15 cellular contexts compared by ENCODE assay signal in genomic region chr12:49832836-49833421, GRCh38. TPM values are rescaled to one million over a fixed set of nuclear protein-coding genes. Genes with fewer than 3 reads are reported as not detected.
A peak's percentile ranks its signal among the peaks of the same experiment; 100 is the strongest.
DNase-seq lines count a peak whose midpoint lies in the region; ATAC-seq, FAIRE-seq and TF ChIP-seq lines count a peak whose summit lies in the region.
"Had no signal": no experiment of that assay in that cellular context is flagged by ENCODE, and none has a peak within 500 bp of the region (broad histone marks: within the 10 kb centered on the region; RNA-seq: fewer than 3 reads in every experiment).

No MANE protein-coding gene starts in this region.

- POLR2A ChIA-PET in A549 (lab: Yijun Ruan, JAX): interaction anchor here (2.0 kb wide), 1 partner anchor 92 kb away, joined by 7 read pairs; the partner anchor contains the start of gene TMBIM6

- peaks cover 15% of the 10 kb centered on the region; the same call in 2 of the 3 replicates for H3K4me1 ChIP-seq in A549
- no peaks in the 10 kb centered on the region for H3K4me1 ChIP-seq in BE2C

- H3K9me3 ChIP-seq in A549: no peaks in the 10 kb centered on the region
- no peaks in the 10 kb centered on the region for H3K9me3 ChIP-seq in SK-N-MC (ENCODE audit: low read depth, low read length)
- H3K9me3 ChIP-seq in BE2C: no peaks in the 10 kb centered on the region
- H3K9me3 ChIP-seq: BLaER1, esophagus muscularis mucosa had no signal

- no peak for TF ChIP-seq CTCF in A549 (IDR thresholded peaks at IDR 0.05)
- no peak for TF ChIP-seq CTCF in fibroblast of mammary gland (conservative IDR thresholded peaks at IDR 0.05; ENCODE audit: control insufficient read depth, insufficient read depth, low read depth, low read length)
- no peak for TF ChIP-seq CTCF in lower leg skin (IDR thresholded peaks at IDR 0.05)
- TF ChIP-seq CTCF in BE2C (IDR thresholded peaks at IDR 0.05; ENCODE audit: low read depth, low read length): no peak

- intact Hi-C loops in lower leg skin (cut with DNase I; ENCODE audit: low total_unique reads): no loop called here

- peak overlapping the region; percentile 41 for H3K9ac ChIP-seq in SK-N-MC (ENCODE audit: insufficient read length)
- H3K9ac ChIP-seq: BLaER1 had no signal

- H3K4me2 ChIP-seq in A549: peak overlapping the region; percentile 7; the same call in 1 of the 3 replicates
- H3K4me2 ChIP-seq: BLaER1 had no signal

- H3K36me3 ChIP-seq in SK-N-MC (ENCODE audit: insufficient read depth, low read length): no peaks in the 10 kb centered on the region
- H3K36me3 ChIP-seq in BE2C: no peaks in the 10 kb centered on the region
- H3K36me3 ChIP-seq: BLaER1, esophagus muscularis mucosa had no signal

- ATAC-seq in A549 (no peak), GM21786 (IDR thresholded peaks at IDR 0.05; ENCODE audit: unreplicated experiment) (no peak)
- ATAC-seq: activated CD8-positive, alpha-beta memory T cell treated with anti-CD3 and anti-CD28 coated beads, Interleukin-2, amount 10 ng/mL, durations not matched to agents 7 days and 5 days had no signal

- CTCF ChIA-PET in A549 (lab: Yijun Ruan, JAX): interaction anchor here (1.5 to 1.9 kb wide), 2 partner anchors 14 to 39 kb away, joined by 4 to 5 read pairs; no protein-coding TSS in a partner anchor

- no peak overlapping the region for H3K4me3 ChIP-seq in A549
- H3K4me3 ChIP-seq in SK-N-MC: peak overlapping the region; percentile 53
- H3K4me3 ChIP-seq in fibroblast of mammary gland (ENCODE audit: control insufficient read depth, low read depth, low read length): no peak overlapping the region
- no peak overlapping the region for H3K4me3 ChIP-seq in lower leg skin (ENCODE audit: low read depth, poor library complexity, severe bottlenecking)
- H3K4me3 ChIP-seq in BE2C (ENCODE audit: low read depth, low read length): no peak overlapping the region
- H3K4me3 ChIP-seq: BLaER1, esophagus muscularis mucosa had no signal

- WGBS in A549 (ENCODE audit: missing lambda C conversion rate): 63% methylated on average over 5 of the region's 5 CpGs
- 64 to 66% methylated on average over 5 of the region's 5 CpGs for WGBS in lower leg skin, 2 donors

- peak overlapping the region; percentile 42 to 47; a peak in 4 of 6 replicates for H3K27ac ChIP-seq in A549
- peak overlapping the region; percentile 90 for H3K27ac ChIP-seq in SK-N-MC
- H3K27ac ChIP-seq: BLaER1, esophagus muscularis mucosa had no signal

- no peak for TF ChIP-seq RAD21 in A549 (conservative IDR thresholded peaks at IDR 0.05 in 1 of 2, IDR thresholded peaks at IDR 0.05 in 1 of 2)

- DNase-seq in A549 (ENCODE audit: low read depth in 1 of 2, low spot score in 1 of 2) (no peak), GM04503 (ENCODE audit: low read depth) (peak; percentile 57), SK-N-MC (ENCODE audit: low read depth, low spot score) (peak; percentile 57), fibroblast of mammary gland (ENCODE audit: low read depth) (peak; percentile 73), lower leg skin (ENCODE audit: low spot score in 2 of 2) (no peak), NCI-H2107 treated with DMSO at 0.1 percent for 48 hours (lab: John Stamatoyannopoulos, UW; ENCODE audit: unreplicated experiment) (no peak), BE2C (no peak)
- DNase-seq: activated CD8-positive, alpha-beta memory T cell treated with anti-CD3 and anti-CD28 coated beads, Interleukin-2, amount 10 ng/mL, durations not matched to agents 7 days and 5 days; activated naive CD4-positive, alpha-beta T cell treated with anti-CD3 and anti-CD28 coated beads, Interleukin-2, amount 10 ng/mL, durations not matched to agents 7 days and 5 days; NCI-H526; Right ventricle myocardium superior had no signal

- TF ChIP-seq EP300 in A549 (IDR thresholded peaks at IDR 0.05): no peak

- no peaks in the 10 kb centered on the region for H3K27me3 ChIP-seq in BE2C
- H3K27me3 ChIP-seq: BLaER1, esophagus muscularis mucosa had no signal

- FAIRE-seq in A549 (lab: Jason Lieb, UNC): no peak
- FAIRE-seq: TTC549 had no signal

- TF ChIP-seq POLR2A in A549 (IDR thresholded peaks at IDR 0.05; ENCODE audit: low read length) (no peak), lower leg skin (IDR thresholded peaks at IDR 0.05) (no peak)

TF ChIP-seq in A549, 52 proteins besides CTCF, POLR2A, EP300 and RAD21:
- TF ChIP-seq CEBPB (IDR thresholded peaks at IDR 0.05) (peak in 1 of 2 experiments; percentile 31; a peak in 1 of 4 replicates), SREBF2 (IDR thresholded peaks at IDR 0.05) (no peak)

RNA-seq across cellular contexts. Expression of gene NCKAP5L, which starts 4.7 kb away (rescaled TPM):
- polyA plus RNA-seq in A549 (2011; rRNA removed): 3.0 and 3.5 TPM in 2 replicates
- polyA plus RNA-seq in A549 (2012; cell fraction: cytosol; rRNA removed): 3.6 and 5.7 TPM in 2 replicates
- polyA plus RNA-seq in A549 (2012; cell fraction: nucleus; rRNA removed): 13.6 and 16.0 TPM in 2 replicates
- polyA plus RNA-seq in A549 (2017; fragmentation: RNase III; extraction: RNeasy Plus Mini Kit Qiagen cat#74134 plus additional on column Dnase treatment): 6.9 to 9.3 TPM (median 8.5 TPM) in 3 replicates
- 9.0 and 9.6 TPM in 2 replicates for polyA minus RNA-seq in A549 (2011; rRNA and poly(A)+ RNA removed)
- total RNA-seq in lower leg skin: 10 to 100 TPM in 1 of 4 donors, 1 to 10 TPM in 3; 6.1 to 12.9 (median 9.0) TPM
- 65.3 TPM for polyA plus RNA-seq in BE2C (2012; ENCODE audit: insufficient read depth, insufficient read length, low read depth)

RNA-seq across cellular contexts. Expression of gene BCDIN3D, which starts 10.0 kb away (rescaled TPM):
- polyA plus RNA-seq in A549 (2011; rRNA removed): 5.8 and 6.9 TPM in 2 replicates
- 2.0 and 2.6 TPM in 2 replicates for polyA plus RNA-seq in A549 (2012; cell fraction: cytosol; rRNA removed)
- 1.5 and 2.5 TPM in 2 replicates for polyA plus RNA-seq in A549 (2012; cell fraction: nucleus; rRNA removed)
- polyA plus RNA-seq in A549 (2017; fragmentation: RNase III; extraction: RNeasy Plus Mini Kit Qiagen cat#74134 plus additional on column Dnase treatment): 3.8 to 4.8 TPM (median 4.2 TPM) in 3 replicates
- 6.4 and 7.7 TPM in 2 replicates for polyA minus RNA-seq in A549 (2011; rRNA and poly(A)+ RNA removed)
- 1 to 10 TPM; 3.2 to 7.4 (median 6.3) TPM for total RNA-seq in lower leg skin
- 10.0 TPM for polyA plus RNA-seq in BE2C (2012; ENCODE audit: insufficient read depth, insufficient read length, low read depth)

Comparison
In these comparisons a context has a peak if more than half of its experiments do, and no peak if none do; other contexts are left out.
1. DNase-seq: peak in GM04503 (single experiment), SK-N-MC (single experiment) and fibroblast of mammary gland (single experiment); none in A549 (0 of 2), lower leg skin (0 of 2), NCI-H2107 treated with DMSO at 0.1 percent for 48 hours (single experiment) and BE2C (single experiment).